ENCODE assay signal across 9 cellular contexts in the genomic region with DNA sequence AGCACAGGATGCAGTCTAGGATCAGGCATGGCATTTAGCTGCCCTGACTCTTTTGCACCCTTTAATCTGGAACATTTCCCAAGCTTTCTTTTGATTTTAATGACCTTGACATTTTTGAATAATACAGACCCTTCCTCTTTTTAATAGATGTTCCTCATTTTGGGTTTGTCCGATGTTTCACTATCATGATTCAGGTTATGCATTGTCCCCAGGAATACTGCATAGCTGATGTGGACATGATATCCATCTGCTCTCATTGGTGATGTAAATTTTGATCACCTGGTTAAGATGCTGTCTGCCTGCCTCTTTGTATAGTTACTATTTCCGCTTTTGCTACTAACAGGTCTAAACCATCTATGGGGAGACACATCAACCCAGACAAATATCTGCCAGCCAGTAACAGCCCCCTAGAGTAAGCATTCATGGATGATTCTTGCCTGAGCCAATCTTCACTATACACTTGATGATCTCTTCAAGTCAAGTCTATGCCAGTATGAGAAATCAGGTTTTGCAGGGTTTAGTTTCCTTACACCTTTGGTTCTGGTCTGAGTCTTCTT. TPM values are rescaled to one million over a fixed set of nuclear protein-coding genes. Genes with fewer than 3 reads are reported as not detected.
A peak's percentile ranks its signal among the peaks of the same experiment; 100 is the strongest.
DNase-seq lines count a peak whose midpoint lies in the region; ATAC-seq, FAIRE-seq and TF ChIP-seq lines count a peak whose summit lies in the region.
"Had no signal": no experiment of that assay in that cellular context is flagged by ENCODE, and none has a peak within 500 bp of the region (broad histone marks: within the 10 kb centered on the region; RNA-seq: fewer than 3 reads in every experiment).

No MANE protein-coding gene starts in this region.

- WGBS in heart left ventricle, 4 donors: 58 to 74% (median 62%) methylated on average over 2 of the region's 2 CpGs
- WGBS in HepG2 (ENCODE audit: low lambda C conversion rate): 19% methylated on average over 2 of the region's 2 CpGs

- H3K9me3 Mint-ChIP-seq in T-helper 1 cell treated with Interleukin-12 subunit alpha and Interleukin-12 subunit beta and Interleukin-4 antibody, amounts not matched to agents 30 μg/mL and 1 μg/mL, for 36 hours: no peaks in the 10 kb centered on the region

- H3K9me3 ChIP-seq in heart left ventricle (no peaks in the 10 kb centered on the region), HepG2 (ENCODE audit: low read length) (no peaks in the 10 kb centered on the region)

- POLR2A ChIA-PET in HepG2 (lab: Yijun Ruan, JAX): no interaction called here

- H3K79me2 ChIP-seq in HepG2 (ENCODE audit: insufficient read depth, low read length): peaks cover 33% of the 10 kb centered on the region

- TF ChIP-seq POLR2A in heart left ventricle (IDR thresholded peaks at IDR 0.05): no peak
- no peak for TF ChIP-seq POLR2A in HepG2 (IDR thresholded peaks at IDR 0.05; ENCODE audit: insufficient read depth in 1 of 2, low read depth in 2 of 2, low read length in 2 of 2)

- no peak for ATAC-seq in heart left ventricle
- no peak for ATAC-seq in left ventricle myocardium superior
- ATAC-seq in HG02981 (IDR thresholded peaks at IDR 0.05; ENCODE audit: unreplicated experiment): peak; percentile 33
- no peak for ATAC-seq in HepG2

- H3K27me3 ChIP-seq in heart left ventricle (no peaks in the 10 kb centered on the region), HepG2 (ENCODE audit: control insufficient read depth in 1 of 2, insufficient read depth in 2 of 2, low read length in 2 of 2) (peaks cover 0 to 1% of the 10 kb centered on the region in 2 experiments; a peak in 1 of 5 replicates)
- H3K27me3 ChIP-seq: cardiac muscle cell had no signal

- TF ChIP-seq CTCF in heart left ventricle (IDR thresholded peaks at IDR 0.05) (no peak), HepG2 (CRISPR knock-in tag; IDR thresholded peaks at IDR 0.05) (no peak)

- H3K27ac ChIP-seq in heart left ventricle (peak overlapping the region in 11 of 12 donors; percentile 90 to 97 (median 94)), HepG2 (ENCODE audit: extremely low read length, insufficient read depth, low read length) (no peak overlapping the region)
- H3K27ac ChIP-seq: cardiac muscle cell had no signal

- peak overlapping the region; percentile 91 for H3K27ac Mint-ChIP-seq in T-helper 1 cell treated with Interleukin-12 subunit alpha and Interleukin-12 subunit beta and Interleukin-4 antibody, amounts not matched to agents 30 μg/mL and 1 μg/mL, for 36 hours

- H3K36me3 ChIP-seq in heart left ventricle (no peaks in the 10 kb centered on the region), HepG2 (replicated peaks in 1 of 2; ENCODE audit: control insufficient read depth in 1 of 2, insufficient read depth in 2 of 2, low read length in 2 of 2) (no peaks in the 10 kb centered on the region)
- H3K36me3 ChIP-seq: cardiac muscle cell had no signal

- no peaks in the 10 kb centered on the region for H3K27me3 Mint-ChIP-seq in T-helper 1 cell treated with Interleukin-12 subunit alpha and Interleukin-12 subunit beta and Interleukin-4 antibody, amounts not matched to agents 30 μg/mL and 1 μg/mL, for 36 hours (ENCODE audit: low read depth)

- TF ChIP-seq RAD21 in HepG2 (CRISPR knock-in tag; IDR thresholded peaks at IDR 0.05): no peak

- no peak for FAIRE-seq in HepG2 (lab: Jason Lieb, UNC)

- in situ Hi-C loops in HepG2 (cut with HindIII; ENCODE audit: extremely low pct_ligation_motif_present, low pct_unique_long_range_greater_than_20kb): loop anchor here (25.0 kb wide), 1 partner anchor 175 kb away; no protein-coding TSS in a partner anchor

- intact Hi-C loops in heart left ventricle (cut with DNase I): loop anchor here (2.0 to 10.0 kb wide), 10 partner anchors 48 to 182 kb away; a partner anchor contains a TSS
- intact Hi-C loops in left ventricle myocardium superior (cut with micrococcal nuclease): loop anchor here (10.0 kb wide), 2 partner anchors 82 to 162 kb away; a partner anchor contains a TSS
- intact Hi-C loops in HepG2 (cut with micrococcal nuclease; ENCODE audit: unreplicated experiment): no loop called here

- peak overlapping the region; percentile 85 for H3K4me3 Mint-ChIP-seq in T-helper 1 cell treated with Interleukin-12 subunit alpha and Interleukin-12 subunit beta and Interleukin-4 antibody, amounts not matched to agents 30 μg/mL and 1 μg/mL, for 36 hours

- H3K9ac ChIP-seq in HepG2 (ENCODE audit: insufficient read depth, low read depth, low read length): peak overlapping the region; percentile 58; the same call in 1 of the 2 replicates

- H3K4me3 ChIP-seq in heart left ventricle (peak overlapping the region in 5 of 12 donors; percentile 75 to 98 (median 95)), HepG2 (replicated peaks in 1 of 3; ENCODE audit: insufficient read depth in 1 of 3, low read depth in 2 of 3, low read length in 3 of 3) (peak overlapping the region; percentile 62 to 79 (median 74))

- DNase-seq in heart left ventricle (no peak), left ventricle myocardium superior (no peak), HepG2 (ENCODE audit: low spot score) (no peak), cerebellar nuclear complex (lab: John Stamatoyannopoulos, UW) (no peak)
- no peak for DNase-seq in stimulated activated CD4-positive, alpha-beta T cell treated with anti-CD3 and anti-CD28 coated beads, Interleukin-15, amount 100 ng/mL, for 24 hours
- DNase-seq in stimulated activated CD4-positive, alpha-beta T cell treated with anti-CD3 and anti-CD28 coated beads, Interleukin-2, amount 100 ng/mL, for 24 hours: no peak

- peak overlapping the region; percentile 90 for H3K4me2 ChIP-seq in HepG2 (ENCODE audit: low read depth, low read length)

- CTCF ChIA-PET in HepG2 (lab: Yijun Ruan, JAX; ENCODE audit: low intra/inter-chr PET ratio, low total read pairs): interaction anchor here (1.2 kb wide), 1 partner anchor 88 kb away, joined by 4 read pairs; no protein-coding TSS in a partner anchor

- peak overlapping the region; percentile 93 for H2AFZ ChIP-seq in HepG2 (ENCODE audit: low read length)

- peaks cover 5% of the 10 kb centered on the region for H4K20me1 ChIP-seq in HepG2 (ENCODE audit: insufficient read depth, low read length)

- peaks cover 32% of the 10 kb centered on the region for H3K4me1 Mint-ChIP-seq in T-helper 1 cell treated with Interleukin-12 subunit alpha and Interleukin-12 subunit beta and Interleukin-4 antibody, amounts not matched to agents 30 μg/mL and 1 μg/mL, for 36 hours (ENCODE audit: low read depth)

- no peak for TF ChIP-seq EP300 in HepG2 (IDR thresholded peaks at IDR 0.05; ENCODE audit: low read depth in 2 of 2, low read length in 2 of 2)
- TF ChIP-seq EP300 in HepG2 (CRISPR knock-in tag; IDR thresholded peaks at IDR 0.05; ENCODE audit: borderline replicate concordance): no peak

- BruUV-seq in HepG2 (replicated peaks; lab: Mats Ljungman, UMichigan): TSS peak; percentile 66

- H3K36me3 Mint-ChIP-seq in T-helper 1 cell treated with Interleukin-12 subunit alpha and Interleukin-12 subunit beta and Interleukin-4 antibody, amounts not matched to agents 30 μg/mL and 1 μg/mL, for 36 hours (ENCODE audit: low read depth): peaks cover 1% of the 10 kb centered on the region

- peaks cover 0 to 45% (median 29%) of the 10 kb centered on the region in 12 donors for H3K4me1 ChIP-seq in heart left ventricle
- H3K4me1 ChIP-seq in HepG2 (ENCODE audit: insufficient read depth, low read length): peaks cover 36% of the 10 kb centered on the region

TF ChIP-seq in HepG2, 621 proteins besides CTCF, POLR2A, EP300 and RAD21 (continues in another document):
- TF ChIP-seq ZNF432 (CRISPR knock-in tag; IDR thresholded peaks at IDR 0.05; ENCODE audit: borderline replicate concordance): no peak
- TF ChIP-seq MATR3 (CRISPR knock-in tag; IDR thresholded peaks at IDR 0.05): no peak

RNA-seq across cellular contexts. Expression of a gene that starts 50.6 kb away (rescaled TPM):
- total RNA-seq in heart left ventricle (1 to 10 TPM; 1.8 to 6.1 (median 3.7) TPM), left ventricle myocardium superior (1.5 TPM), HepG2 (2016; rRNA removed; fragmentation: Illumina TruSeq; extraction: Trizol) (9.0 and 11.8 TPM in 2 replicates)
- polyA plus RNA-seq in heart left ventricle (1 to 10 TPM in 1 of 2 donors, under 1 TPM in 1; 0.91 to 1.6 TPM), HepG2 (2011; rRNA removed) (4.8 and 6.7 TPM in 2 replicates)
- total RNA-seq in HepG2 (2016; cell fraction: cytosol; rRNA removed; fragmentation: Illumina TruSeq; extraction: Trizol; ENCODE audit: low read depth): 8.1 and 9.0 TPM in 2 replicates
- total RNA-seq in HepG2 (2016; cell fraction: insoluble cytoplasmic fraction; rRNA removed; fragmentation: Illumina TruSeq; extraction: Trizol): 10.5 and 11.3 TPM in 2 replicates
- 10.1 and 11.3 TPM in 2 replicates for total RNA-seq in HepG2 (2016; cell fraction: membrane; rRNA removed; fragmentation: Illumina TruSeq; extraction: Trizol)
- 30.1 and 34.2 TPM in 2 replicates for total RNA-seq in HepG2 (2016; cell fraction: nucleus; rRNA removed; fragmentation: Illumina TruSeq; extraction: Trizol)
- polyA plus RNA-seq in HepG2 (2011; cell fraction: cytosol; rRNA removed): 3.2 and 4.8 TPM in 2 replicates
- polyA plus RNA-seq in HepG2 (2011; cell fraction: nucleus; rRNA removed): 3.9 and 4.0 TPM in 2 replicates
- polyA plus RNA-seq in HepG2 (2012): 5.1 and 6.6 TPM in 2 replicates
- polyA plus RNA-seq in HepG2 (2016; cell fraction: cytosol; fragmentation: Illumina TruSeq; extraction: Trizol; ENCODE audit: low read depth): 3.7 and 4.0 TPM in 2 replicates
- 5.0 and 5.8 TPM in 2 replicates for polyA plus RNA-seq in HepG2 (2016; cell fraction: insoluble cytoplasmic fraction; fragmentation: Illumina TruSeq; extraction: Trizol; ENCODE audit: low read depth)
- polyA plus RNA-seq in HepG2 (2016; cell fraction: membrane; fragmentation: Illumina TruSeq; extraction: Trizol; ENCODE audit: low read depth): 5.0 TPM in 2 replicates
- polyA plus RNA-seq in HepG2 (2016; cell fraction: nucleus; fragmentation: Illumina TruSeq; extraction: Trizol; ENCODE audit: insufficient read depth, low read depth): 4.6 and 4.8 TPM in 2 replicates
- 11.5 and 14.4 TPM in 2 replicates for polyA minus RNA-seq in HepG2 (2011; rRNA and poly(A)+ RNA removed; ENCODE audit: low replicate concordance)
- polyA minus RNA-seq in HepG2 (2011; cell fraction: cytosol; rRNA and poly(A)+ RNA removed): 2.4 and 2.8 TPM in 2 replicates
- 34.6 and 36.6 TPM in 2 replicates for polyA minus RNA-seq in HepG2 (2011; cell fraction: nucleus; rRNA and poly(A)+ RNA removed)
